ENCODE assay signal across 15 cellular contexts in the genomic region with DNA sequence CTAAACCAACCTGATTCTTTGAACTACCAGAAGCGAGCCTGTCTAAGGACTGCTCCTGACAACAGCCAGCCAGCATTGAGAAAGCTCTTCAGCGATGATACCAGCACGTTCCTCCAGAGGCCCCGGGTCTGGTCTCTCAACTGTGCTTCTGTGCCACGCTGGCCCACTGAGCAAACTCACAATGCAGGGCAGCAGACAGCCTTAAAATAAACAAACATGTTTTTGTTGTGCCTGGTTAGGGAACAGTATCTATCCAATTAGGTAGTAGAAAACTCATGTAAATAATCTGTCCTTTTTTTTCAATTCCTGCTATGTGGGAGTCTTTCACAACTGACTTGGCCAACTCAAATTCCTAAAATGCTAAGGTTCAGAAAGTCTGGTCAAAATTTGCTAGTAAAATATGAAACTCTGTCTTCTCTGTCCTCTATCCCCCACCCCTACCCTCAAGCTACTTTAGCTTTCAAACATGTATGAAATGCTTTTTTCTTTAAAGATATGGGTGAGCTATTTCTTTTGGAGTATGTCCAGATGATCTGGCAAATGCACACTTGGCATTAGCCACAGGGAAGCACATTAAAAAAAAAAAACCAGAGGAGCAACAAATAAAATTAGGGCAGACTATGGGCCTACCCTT. TPM values are rescaled to one million over a fixed set of nuclear protein-coding genes. Genes with fewer than 3 reads are reported as not detected.
DNase-seq lines count a peak whose midpoint lies in the region; ATAC-seq and TF ChIP-seq lines count a peak whose summit lies in the region.
"Had no signal": no experiment of that assay in that cellular context is flagged by ENCODE, and none has a peak within 500 bp of the region (broad histone marks: within the 10 kb centered on the region; RNA-seq: fewer than 3 reads in every experiment).

No MANE protein-coding gene starts in this region.

- 0 out of 2 replicates have a peak, but pooled peaks cover 3% of the 10 kb centered on the region for H3K9me3 Mint-ChIP-seq in WTC11

- H3K27me3 ChIP-seq in adipocyte (replicated peaks; ENCODE audit: control insufficient read depth, insufficient read depth, low read length) = no peaks in the 10 kb centered on the region
- no peaks in the 10 kb centered on the region for H3K27me3 ChIP-seq in heart left ventricle
- no peaks in the 10 kb centered on the region for H3K27me3 ChIP-seq in sigmoid colon
- no peaks in the 10 kb centered on the region for H3K27me3 ChIP-seq in upper lobe of left lung

- TF ChIP-seq POLR2A in heart left ventricle (IDR thresholded peaks at IDR 0.05) (no peak), sigmoid colon (IDR thresholded peaks at IDR 0.05) (no peak), upper lobe of left lung (IDR thresholded peaks at IDR 0.05) (no peak)

- H3K4me1 ChIP-seq in adipocyte (ENCODE audit: control insufficient read depth, insufficient read depth, low read length) = peaks cover 22% of the 10 kb centered on the region
- H3K4me1 ChIP-seq in heart left ventricle = peaks cover 0 to 21% (median 10%) of the 10 kb centered on the region in 12 donors
- peaks cover 0 to 21% (median 18%) of the 10 kb centered on the region in 4 donors for H3K4me1 ChIP-seq in sigmoid colon
- H3K4me1 ChIP-seq in upper lobe of left lung = peaks cover 0 to 10% (median 5%) of the 10 kb centered on the region in 4 donors

- H3K36me3 ChIP-seq in adipocyte (ENCODE audit: control insufficient read depth, insufficient read depth, low read length, severe bottlenecking) = no peaks in the 10 kb centered on the region
- H3K36me3 ChIP-seq in heart left ventricle = no peaks in the 10 kb centered on the region
- no peaks in the 10 kb centered on the region for H3K36me3 ChIP-seq in sigmoid colon
- no peaks in the 10 kb centered on the region for H3K36me3 ChIP-seq in upper lobe of left lung
- H3K36me3 ChIP-seq: HAP-1 had no signal

- H3K27ac ChIP-seq in heart left ventricle = peak overlapping the region in 6 of 12 donors; percentile 9 to 54 (median 22)
- peak overlapping the region; percentile 36 to 52 (median 44) for H3K27ac ChIP-seq in sigmoid colon
- peak overlapping the region in 2 of 4 donors; percentile 4 to 5 for H3K27ac ChIP-seq in upper lobe of left lung
- H3K27ac ChIP-seq: epithelial cell of prostate had no signal

- peaks cover 6% of the 10 kb centered on the region for H3K4me1 Mint-ChIP-seq in WTC11

- POLR2A ChIA-PET in WTC11 (lab: Charles Lee) = no interaction called here

- H3K36me3 Mint-ChIP-seq in WTC11 = no peaks in the 10 kb centered on the region

- CTCF ChIA-PET in WTC11 (lab: Charles Lee) = no interaction called here

- intact Hi-C loops in heart left ventricle (cut with DNase I) (no loop called here), sigmoid colon (cut with DNase I) (no loop called here)

- no peaks in the 10 kb centered on the region for H3K27me3 Mint-ChIP-seq in WTC11 (ENCODE audit: low read depth)

- no peak for TF ChIP-seq EP300 in sigmoid colon (IDR thresholded peaks at IDR 0.05)
- no peak for TF ChIP-seq EP300 in upper lobe of left lung (IDR thresholded peaks at IDR 0.05)

- H3K4me3 ChIP-seq in adipocyte (ENCODE audit: low read length) (peak overlapping the region; percentile 15), heart left ventricle (no peak overlapping the region), sigmoid colon (no peak overlapping the region), upper lobe of left lung (no peak overlapping the region)
- H3K4me3 ChIP-seq: HAP-1 had no signal

- no peak overlapping the region for H3K4me3 Mint-ChIP-seq in WTC11

- H3K27ac Mint-ChIP-seq in WTC11 = no peak overlapping the region

- peak in 3 of 4 donors; percentile 45 to 62 (median 55) for ATAC-seq in heart left ventricle
- ATAC-seq in GM18498 (IDR thresholded peaks at IDR 0.05; ENCODE audit: unreplicated experiment) = no peak
- no peak for ATAC-seq in WTC11
- ATAC-seq in HG02759 (IDR thresholded peaks at IDR 0.05; ENCODE audit: unreplicated experiment) = no peak
- no peak for ATAC-seq in upper lobe of left lung (ENCODE audit: low FRiP score in 2 of 2)

- H3K9ac ChIP-seq in adipocyte (ENCODE audit: low read length) = no peak overlapping the region

- H3K9me3 ChIP-seq in adipocyte (ENCODE audit: control insufficient read depth, low read length) = no peaks in the 10 kb centered on the region
- no peaks in the 10 kb centered on the region for H3K9me3 ChIP-seq in heart left ventricle
- no peaks in the 10 kb centered on the region for H3K9me3 ChIP-seq in sigmoid colon
- H3K9me3 ChIP-seq in upper lobe of left lung = no peaks in the 10 kb centered on the region
- H3K9me3 ChIP-seq: HAP-1 had no signal

- DNase-seq in DMS79 (lab: John Stamatoyannopoulos, UW) = peak; percentile 27
- DNase-seq in adipocyte (ENCODE audit: low read depth) = peak; percentile 94
- no peak for DNase-seq in heart left ventricle
- DNase-seq in sigmoid colon = no peak
- no peak for DNase-seq in WTC11 (ENCODE audit: low spot score)
- no peak for DNase-seq in upper lobe of left lung
- DNase-seq: activated CD4-positive, CD25-positive, alpha-beta regulatory T cell treated with anti-CD3 and anti-CD28 coated beads, Interleukin-2, amount 50 U/mL, for 72 hours; activated naive CD4-positive, alpha-beta T cell treated with anti-CD3 and anti-CD28 coated beads, Interleukin-2, amount 50 U/mL, for 16 hours; mesendoderm; NCI-H1694 treated with DMSO at 0.1 percent for 48 hours; RPMI8226 had no signal

- WGBS in heart left ventricle, 4 donors = 31 to 56% (median 53%) methylated on average over 5 of the region's 5 CpGs
- WGBS in sigmoid colon, 2 donors = 89 to 91% methylated on average over 5 of the region's 5 CpGs
- WGBS in upper lobe of left lung, 2 donors = 61 to 89% methylated on average over 5 of the region's 5 CpGs

- TF ChIP-seq CTCF in heart left ventricle (IDR thresholded peaks at IDR 0.05) (no peak), sigmoid colon (IDR thresholded peaks at IDR 0.05) (no peak), WTC11 (IDR thresholded peaks at IDR 0.05) (no peak), upper lobe of left lung (IDR thresholded peaks at IDR 0.05) (no peak)

TF ChIP-seq in WTC11, 78 proteins besides CTCF, POLR2A, EP300 and RAD21 (continues in another document):
- TF ChIP-seq, protein P1, sequence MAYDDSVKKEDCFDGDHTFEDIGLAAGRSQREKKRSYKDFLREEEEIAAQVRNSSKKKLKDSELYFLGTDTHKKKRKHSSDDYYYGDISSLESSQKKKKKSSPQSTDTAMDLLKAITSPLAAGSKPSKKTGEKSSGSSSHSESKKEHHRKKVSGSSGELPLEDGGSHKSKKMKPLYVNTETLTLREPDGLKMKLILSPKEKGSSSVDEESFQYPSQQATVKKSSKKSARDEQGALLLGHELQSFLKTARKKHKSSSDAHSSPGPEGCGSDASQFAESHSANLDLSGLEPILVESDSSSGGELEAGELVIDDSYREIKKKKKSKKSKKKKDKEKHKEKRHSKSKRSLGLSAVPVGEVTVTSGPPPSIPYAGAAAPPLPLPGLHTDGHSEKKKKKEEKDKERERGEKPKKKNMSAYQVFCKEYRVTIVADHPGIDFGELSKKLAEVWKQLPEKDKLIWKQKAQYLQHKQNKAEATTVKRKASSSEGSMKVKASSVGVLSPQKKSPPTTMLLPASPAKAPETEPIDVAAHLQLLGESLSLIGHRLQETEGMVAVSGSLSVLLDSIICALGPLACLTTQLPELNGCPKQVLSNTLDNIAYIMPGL (CRISPR knock-in tag; IDR thresholded peaks at IDR 0.05) = no peak
- no peak for TF ChIP-seq NFATC4 (CRISPR knock-in tag; IDR thresholded peaks at IDR 0.05)
- TF ChIP-seq IRF2 (CRISPR knock-in tag; IDR thresholded peaks at IDR 0.05; ENCODE audit: borderline replicate concordance, low read depth) = no peak
- TF ChIP-seq, protein P2, sequence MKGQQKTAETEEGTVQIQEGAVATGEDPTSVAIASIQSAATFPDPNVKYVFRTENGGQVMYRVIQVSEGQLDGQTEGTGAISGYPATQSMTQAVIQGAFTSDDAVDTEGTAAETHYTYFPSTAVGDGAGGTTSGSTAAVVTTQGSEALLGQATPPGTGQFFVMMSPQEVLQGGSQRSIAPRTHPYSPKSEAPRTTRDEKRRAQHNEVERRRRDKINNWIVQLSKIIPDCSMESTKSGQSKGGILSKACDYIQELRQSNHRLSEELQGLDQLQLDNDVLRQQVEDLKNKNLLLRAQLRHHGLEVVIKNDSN (CRISPR knock-in tag; IDR thresholded peaks at IDR 0.05) = no peak
- TF ChIP-seq TP53 (CRISPR knock-in tag; IDR thresholded peaks at IDR 0.05) = no peak
- TF ChIP-seq, protein P3, sequence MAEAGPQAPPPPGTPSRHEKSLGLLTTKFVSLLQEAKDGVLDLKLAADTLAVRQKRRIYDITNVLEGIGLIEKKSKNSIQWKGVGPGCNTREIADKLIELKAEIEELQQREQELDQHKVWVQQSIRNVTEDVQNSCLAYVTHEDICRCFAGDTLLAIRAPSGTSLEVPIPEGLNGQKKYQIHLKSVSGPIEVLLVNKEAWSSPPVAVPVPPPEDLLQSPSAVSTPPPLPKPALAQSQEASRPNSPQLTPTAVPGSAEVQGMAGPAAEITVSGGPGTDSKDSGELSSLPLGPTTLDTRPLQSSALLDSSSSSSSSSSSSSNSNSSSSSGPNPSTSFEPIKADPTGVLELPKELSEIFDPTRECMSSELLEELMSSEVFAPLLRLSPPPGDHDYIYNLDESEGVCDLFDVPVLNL (CRISPR knock-in tag; IDR thresholded peaks at IDR 0.05; ENCODE audit: borderline replicate concordance, low read depth) = no peak
- TF ChIP-seq CREB1 (CRISPR knock-in tag; IDR thresholded peaks at IDR 0.05) = no peak
- no peak for TF ChIP-seq ATF1 (CRISPR knock-in tag; IDR thresholded peaks at IDR 0.05)

RNA-seq across cellular contexts. Expression of a gene that starts 21.4 kb away (rescaled TPM):
- total RNA-seq in heart left ventricle = 10 to 100 TPM in 2 of 9 donors, 1 to 10 TPM in 7; 3.5 to 32.8 (median 5.7) TPM
- polyA plus RNA-seq in heart left ventricle = 1 to 10 TPM; 2.3 to 3.7 TPM
- total RNA-seq in sigmoid colon = 10 to 100 TPM; 16.1 to 23.8 (median 20.6) TPM
- polyA plus RNA-seq in sigmoid colon = 10 to 100 TPM; 16.2 to 27.8 (median 17.6) TPM
- 89.9 to 94.7 TPM (median 92.6 TPM) in 3 replicates for total RNA-seq in WTC11 (2021)
- 10 to 100 TPM; 42.7 to 96.9 (median 62.0) TPM for total RNA-seq in upper lobe of left lung

Comparison
In these comparisons a context has a peak if more than half of its experiments do, and no peak if none do; other contexts are left out.
1. DNase-seq: peak in DMS79 (single experiment) and adipocyte (single experiment); none in heart left ventricle (0 of 5), sigmoid colon (single experiment), WTC11 (single experiment) and upper lobe of left lung (0 of 2).
2. ATAC-seq: peak in heart left ventricle (3 of 4); none in GM18498 (single experiment), WTC11 (single experiment), HG02759 (single experiment) and upper lobe of left lung (0 of 2).